12 cellular contexts compared by ENCODE assay signal in genomic region chr13:20232556-20233277, GRCh38. TPM values are rescaled to one million over a fixed set of nuclear protein-coding genes. Genes with fewer than 3 reads are reported as not detected.
DNase-seq lines count a peak whose midpoint lies in the region; ATAC-seq and TF ChIP-seq lines count a peak whose summit lies in the region.
"Had no signal": no experiment of that assay in that cellular context is flagged by ENCODE, and none has a peak within 500 bp of the region (broad histone marks: within the 10 kb centered on the region; RNA-seq: fewer than 3 reads in every experiment).

No MANE protein-coding gene starts in this region.

- no peak overlapping the region for H2AFZ ChIP-seq in PC-3 (ENCODE audit: low read length)

- no peak for TF ChIP-seq CTCF in CD4-positive, alpha-beta T cell (IDR thresholded peaks at IDR 0.05)
- TF ChIP-seq CTCF in PC-3 (conservative IDR thresholded peaks at IDR 0.05; ENCODE audit: low read depth, low read length), result no peak
- no peak for TF ChIP-seq CTCF in esophagus squamous epithelium (IDR thresholded peaks at IDR 0.05)
- no peak for TF ChIP-seq CTCF in progenitor cell of endocrine pancreas (IDR thresholded peaks at IDR 0.05; ENCODE audit: unreplicated experiment)

- H3K4me3 ChIP-seq in PC-3 (ENCODE audit: low read length), result peak overlapping the region; percentile 51; the same call in 1 of the 2 replicates
- peak overlapping the region; percentile 55 to 74 (median 64) for H3K4me3 ChIP-seq in esophagus squamous epithelium

- CTCF ChIA-PET in CD4-positive, alpha-beta T cell (lab: Charles Lee), result no interaction called here
- CTCF ChIA-PET in PC-3 (lab: Charles Lee), result no interaction called here
- CTCF ChIA-PET in activated CD4-positive, alpha-beta T cell treated with anti-CD3 and anti-CD28 coated beads for 36 hours (lab: Charles Lee), result no interaction called here

- H3K36me3 ChIP-seq in PC-3 (ENCODE audit: low read depth, low read length) (no peaks in the 10 kb centered on the region), esophagus squamous epithelium (peaks cover 0 to 5% (median 0%) of the 10 kb centered on the region in 3 donors)

- no peak for TF ChIP-seq POLR2A in esophagus squamous epithelium (IDR thresholded peaks at IDR 0.05)

- no peaks in the 10 kb centered on the region for H3K9me2 ChIP-seq in PC-3 (replicated peaks; ENCODE audit: low read length)

- peak overlapping the region; percentile 42 for H3K4me3 Mint-ChIP-seq in CD4-positive, alpha-beta T cell
- peak overlapping the region; percentile 14 for H3K4me3 Mint-ChIP-seq in progenitor cell of endocrine pancreas (ENCODE audit: low read depth)
- no peak overlapping the region for H3K4me3 Mint-ChIP-seq in activated CD4-positive, alpha-beta T cell treated with anti-CD3 and anti-CD28 coated beads for 36 hours

- no peaks in the 10 kb centered on the region for H3F3A ChIP-seq in PC-3 (ENCODE audit: low read length, unreplicated experiment)

- no peak for ATAC-seq in CD4-positive, alpha-beta T cell (ENCODE audit: poor library complexity)
- ATAC-seq in PC-3, result no peak
- no peak for ATAC-seq in activated CD4-positive, alpha-beta T cell treated with anti-CD3 and anti-CD28 coated beads for 36 hours

- H4K20me1 ChIP-seq in PC-3 (ENCODE audit: low read length), result no peaks in the 10 kb centered on the region

- peaks cover 10% of the 10 kb centered on the region for H3K4me1 Mint-ChIP-seq in CD4-positive, alpha-beta T cell (ENCODE audit: low read depth)
- H3K4me1 Mint-ChIP-seq in progenitor cell of endocrine pancreas (ENCODE audit: low read depth), result peaks cover 3% of the 10 kb centered on the region
- peaks cover 11% of the 10 kb centered on the region for H3K4me1 Mint-ChIP-seq in activated CD4-positive, alpha-beta T cell treated with anti-CD3 and anti-CD28 coated beads for 36 hours

- no peaks in the 10 kb centered on the region for H3K36me3 Mint-ChIP-seq in CD4-positive, alpha-beta T cell (ENCODE audit: low read depth)
- H3K36me3 Mint-ChIP-seq in progenitor cell of endocrine pancreas (ENCODE audit: insufficient read depth), result no peaks in the 10 kb centered on the region
- no peaks in the 10 kb centered on the region for H3K36me3 Mint-ChIP-seq in activated CD4-positive, alpha-beta T cell treated with anti-CD3 and anti-CD28 coated beads for 36 hours (ENCODE audit: low read depth)

- POLR2A ChIA-PET in CD4-positive, alpha-beta T cell (lab: Charles Lee), result no interaction called here
- POLR2A ChIA-PET in PC-3 (lab: Charles Lee; ENCODE audit: unreplicated experiment), result no interaction called here
- POLR2A ChIA-PET in activated CD4-positive, alpha-beta T cell treated with anti-CD3 and anti-CD28 coated beads for 36 hours (lab: Charles Lee), result no interaction called here

- peak overlapping the region; percentile 70; the same call in 1 of the 2 replicates for H3K4me2 ChIP-seq in PC-3 (ENCODE audit: low read length)

- peaks cover 11% of the 10 kb centered on the region for H3K27me3 ChIP-seq in CD4-positive, alpha-beta T cell (ENCODE audit: control insufficient read depth, insufficient read depth, low read length)
- H3K27me3 ChIP-seq in PC-3 (ENCODE audit: low read length), result peaks cover 23% of the 10 kb centered on the region
- H3K27me3 ChIP-seq in esophagus squamous epithelium, result peaks cover 0 to 52% (median 3%) of the 10 kb centered on the region in 4 donors

- H3K4me1 ChIP-seq in PC-3 (ENCODE audit: insufficient read depth, low read length) (no peaks in the 10 kb centered on the region), esophagus squamous epithelium (peaks cover 4 to 31% (median 8%) of the 10 kb centered on the region in 3 donors)

- H3K79me2 ChIP-seq in PC-3 (ENCODE audit: low read length), result no peaks in the 10 kb centered on the region

- intact Hi-C loops in CD4-positive, alpha-beta T cell (cut with DNase I, micrococcal nuclease), result no loop called here
- intact Hi-C loops in PC-3 (cut with micrococcal nuclease), result no loop called here
- intact Hi-C loops in esophagus squamous epithelium (cut with DNase I), result no loop called here
- intact Hi-C loops in activated CD4-positive, alpha-beta T cell treated with anti-CD3 and anti-CD28 coated beads for 36 hours (cut with DNase I, micrococcal nuclease), result no loop called here

- no peaks in the 10 kb centered on the region for H3K9me3 Mint-ChIP-seq in CD4-positive, alpha-beta T cell
- no peaks in the 10 kb centered on the region for H3K9me3 Mint-ChIP-seq in progenitor cell of endocrine pancreas (ENCODE audit: low read depth)
- no peaks in the 10 kb centered on the region for H3K9me3 Mint-ChIP-seq in activated CD4-positive, alpha-beta T cell treated with anti-CD3 and anti-CD28 coated beads for 36 hours (ENCODE audit: low read depth)

- no peak overlapping the region for H3K9ac ChIP-seq in PC-3 (ENCODE audit: low read length)

- no peaks in the 10 kb centered on the region for H3K9me3 ChIP-seq in CD4-positive, alpha-beta T cell (ENCODE audit: control insufficient read depth, low read length)
- no peaks in the 10 kb centered on the region for H3K9me3 ChIP-seq in PC-3 (ENCODE audit: low read length)
- no peaks in the 10 kb centered on the region for H3K9me3 ChIP-seq in esophagus squamous epithelium

- BruUV-seq in PC-3 (replicated peaks; lab: Mats Ljungman, UMichigan), result no TSS peak

- no peak overlapping the region for H3K27ac ChIP-seq in CD4-positive, alpha-beta T cell (ENCODE audit: low read depth, low read length)
- H3K27ac ChIP-seq in PC-3 (ENCODE audit: low read length) (no peak overlapping the region), esophagus squamous epithelium (peak overlapping the region; percentile 70 to 94 (median 90))

- peaks cover 5% of the 10 kb centered on the region for H3K27me3 Mint-ChIP-seq in CD4-positive, alpha-beta T cell
- peaks cover 59% of the 10 kb centered on the region for H3K27me3 Mint-ChIP-seq in progenitor cell of endocrine pancreas
- peaks cover 14% of the 10 kb centered on the region for H3K27me3 Mint-ChIP-seq in activated CD4-positive, alpha-beta T cell treated with anti-CD3 and anti-CD28 coated beads for 36 hours

- no peak for DNase-seq in CD4-positive, alpha-beta T cell
- DNase-seq in PC-3, result no peak
- no peak for DNase-seq in esophagus squamous epithelium (lab: John Stamatoyannopoulos, UW)
- no peak for DNase-seq in progenitor cell of endocrine pancreas (ENCODE audit: low spot score, unreplicated experiment)
- no peak for DNase-seq in 8988T
- no peak for DNase-seq in activated CD4-positive, alpha-beta T cell treated with anti-CD3 and anti-CD28 coated beads, Interleukin-2, amount 50 U/mL, for 4 hours
- DNase-seq in dermis blood vessel endothelial cell, result no peak
- no peak for DNase-seq in activated CD4-positive, alpha-beta T cell treated with anti-CD3 and anti-CD28 coated beads for 36 hours
- DNase-seq: caudate nucleus, NCI-H82 had no signal

- WGBS in esophagus squamous epithelium, 2 donors, result 39 to 50% methylated on average over 10 to 13 of the region's 25 CpGs

- no peak overlapping the region for H3K27ac Mint-ChIP-seq in CD4-positive, alpha-beta T cell
- H3K27ac Mint-ChIP-seq in progenitor cell of endocrine pancreas, result no peak overlapping the region
- no peak overlapping the region for H3K27ac Mint-ChIP-seq in activated CD4-positive, alpha-beta T cell treated with anti-CD3 and anti-CD28 coated beads for 36 hours

RNA-seq across cellular contexts. Expression of gene GJB6, which starts 0.6 kb away (rescaled TPM):
- 10 to 100 TPM; 19.8 to 26.0 TPM for total RNA-seq in CD4-positive, alpha-beta T cell
- total RNA-seq in PC-3 (2014; rRNA removed) (0.52 and 0.84 TPM in 2 replicates), esophagus squamous epithelium (100 to 1,000 TPM; 147 to 460 (median 386) TPM), progenitor cell of endocrine pancreas (1.5 and 3.1 TPM in 2 replicates), dermis blood vessel endothelial cell (not detected in 2 replicates)
- 1 to 10 TPM; 2.7 to 2.9 TPM for total RNA-seq in activated CD4-positive, alpha-beta T cell treated with anti-CD3 and anti-CD28 coated beads for 36 hours
- total RNA-seq: glomerular endothelial cell, HT1080 had no signal

RNA-seq across cellular contexts. Expression of gene GJB2, which starts 40.0 kb away (rescaled TPM):
- under 1 TPM; 0.19 to 0.25 TPM for total RNA-seq in CD4-positive, alpha-beta T cell
- 46.5 and 53.0 TPM in 2 replicates for total RNA-seq in PC-3 (2014; rRNA removed)
- 1,000 to 10,000 TPM in 2 of 4 donors, 100 to 1,000 TPM in 2; 301 to 1,758 (median 1,011) TPM for total RNA-seq in esophagus squamous epithelium
- total RNA-seq in progenitor cell of endocrine pancreas, result 1.1 and 2.4 TPM in 2 replicates
- 0.05 and 0.17 TPM in 2 replicates for total RNA-seq in dermis blood vessel endothelial cell
- 1 to 10 TPM; 9.0 to 9.9 TPM for total RNA-seq in activated CD4-positive, alpha-beta T cell treated with anti-CD3 and anti-CD28 coated beads for 36 hours
- total RNA-seq: glomerular endothelial cell had no signal

Comparison
In these comparisons a context has a peak if more than half of its experiments do, and no peak if none do; other contexts are left out.
1. H3K27ac ChIP-seq: peak in esophagus squamous epithelium (4 of 4); none in CD4-positive, alpha-beta T cell (single experiment) and PC-3 (single experiment).
2. RNA of gene GJB6, which starts 0.6 kb away (total RNA-seq): 147 to 460 TPM in esophagus squamous epithelium; 19.8 to 26.0 TPM in CD4-positive, alpha-beta T cell, 2.7 to 2.9 TPM in activated CD4-positive, alpha-beta T cell treated with anti-CD3 and anti-CD28 coated beads for 36 hours, 1.5 to 3.1 TPM in progenitor cell of endocrine pancreas, 0.52 to 0.84 TPM in PC-3 and not detected in dermis blood vessel endothelial cell; every median in the first group is over 4 times any median in the second.